12 cellular contexts compared by ENCODE assay signal in genomic region chr16:87471278-87472141, GRCh38. TPM values are rescaled to one million over a fixed set of nuclear protein-coding genes. Genes with fewer than 3 reads are reported as not detected.
A peak's percentile ranks its signal among the peaks of the same experiment; 100 is the strongest.
DNase-seq lines count a peak whose midpoint lies in the region; ATAC-seq and TF ChIP-seq lines count a peak whose summit lies in the region.
"Had no signal": no experiment of that assay in that cellular context is flagged by ENCODE, and none has a peak within 500 bp of the region (broad histone marks: within the 10 kb centered on the region; RNA-seq: fewer than 3 reads in every experiment).

No MANE protein-coding gene starts in this region.

- H3K36me3 ChIP-seq in SK-N-SH (replicated peaks in 1 of 2; ENCODE audit: control insufficient read depth in 1 of 2, insufficient read depth in 2 of 2, low read length in 1 of 2) (no peaks in the 10 kb centered on the region), vagina (no peaks in the 10 kb centered on the region)

- intact Hi-C loops in Right ventricle myocardium inferior (cut with DNase I) = no loop called here
- intact Hi-C loops in vagina (cut with DNase I) = no loop called here
- intact Hi-C loops in head of caudate nucleus (cut with DNase I) = loop anchor here (10.0 kb wide), 1 partner anchor 147 kb away; no protein-coding TSS in a partner anchor

- H3K4me1 Mint-ChIP-seq in nephron = peaks cover 49% of the 10 kb centered on the region

- peak in 1 of 2 experiments; percentile 31; a peak in 1 of 4 replicates for TF ChIP-seq EP300 in SK-N-SH (IDR thresholded peaks at IDR 0.05; ENCODE audit: borderline replicate concordance in 1 of 2, low read depth in 1 of 2, low read length in 1 of 2)

- H3K27ac ChIP-seq in SK-N-SH (ENCODE audit: low read depth in 2 of 2, low read length in 1 of 2) = peak overlapping the region in 1 of 2 experiments; percentile 95; a peak in 2 of 4 replicates
- peak overlapping the region; percentile 73 for H3K27ac ChIP-seq in vagina
- H3K27ac ChIP-seq: testis had no signal

- H3K9me2 ChIP-seq in SK-N-SH = no peaks in the 10 kb centered on the region

- ATAC-seq in SK-N-SH treated with all-trans-retinoic acid at 6 μM for 48 hours = no peak
- ATAC-seq in Right ventricle myocardium inferior = peak; percentile 20
- no peak for ATAC-seq in HG03039 (IDR thresholded peaks at IDR 0.05; ENCODE audit: unreplicated experiment)
- ATAC-seq: activated T-cell treated with anti-CD3 and anti-CD28 coated beads, Interleukin-2, amount 50 U/mL, for 72 hours had no signal

- H3K27me3 Mint-ChIP-seq in nephron (ENCODE audit: low read depth) = no peaks in the 10 kb centered on the region

- no peak overlapping the region; the same call in 1 of the 2 replicates for H3K4me2 ChIP-seq in SK-N-SH

- no peak for TF ChIP-seq POLR2A in vagina (IDR thresholded peaks at IDR 0.05)

- H3K4me3 ChIP-seq in SK-N-SH (ENCODE audit: low read depth in 2 of 2, low read length in 1 of 2) = no peak overlapping the region
- peak overlapping the region in 1 of 2 donors; percentile 4 for H3K4me3 ChIP-seq in vagina
- H3K4me3 ChIP-seq: testis had no signal

- H3K27me3 ChIP-seq in SK-N-SH (ENCODE audit: insufficient read depth) = no peaks in the 10 kb centered on the region
- no peaks in the 10 kb centered on the region for H3K27me3 ChIP-seq in vagina
- H3K27me3 ChIP-seq: testis had no signal

- H3K36me3 Mint-ChIP-seq in nephron (ENCODE audit: low read depth) = peaks cover 11% of the 10 kb centered on the region

- H4K20me1 ChIP-seq in SK-N-SH (ENCODE audit: insufficient read depth) = peaks cover 76% of the 10 kb centered on the region

- no peak overlapping the region for H2AFZ ChIP-seq in SK-N-SH (ENCODE audit: low read depth)

- no peak overlapping the region for H3K9ac ChIP-seq in SK-N-SH

- DNase-seq in SK-N-SH (peak; percentile 54), Right ventricle myocardium inferior (ENCODE audit: missing footprints) (no peak), vagina (ENCODE audit: extremely low spot score in 2 of 2) (no peak), head of caudate nucleus (no peak), NCI-H345 treated with DMSO at 0.1 percent for 48 hours (lab: John Stamatoyannopoulos, UW; ENCODE audit: unreplicated experiment) (no peak)
- DNase-seq: 8988T; activated CD4-positive, alpha-beta T cell treated with anti-CD3 and anti-CD28 coated beads for 48 hours; activated T-cell treated with anti-CD3 and anti-CD28 coated beads, Interleukin-2, amount 50 U/mL, for 72 hours; testis had no signal

- no peaks in the 10 kb centered on the region for H3K9me3 ChIP-seq in SK-N-SH
- H3K9me3 ChIP-seq in vagina = no peaks in the 10 kb centered on the region
- H3K9me3 ChIP-seq: testis had no signal

- CTCF ChIA-PET in SK-N-SH (lab: Yijun Ruan, JAX) = interaction anchor here (0.5 to 1.1 kb wide), 4 partner anchors 9 to 165 kb away, joined by 3 to 6 read pairs (median 3); no protein-coding TSS in a partner anchor

- 72% methylated on average over 13 of the region's 13 CpGs for WGBS in SK-N-SH (ENCODE audit: low lambda C conversion rate)

- POLR2A ChIA-PET in SK-N-SH (lab: Yijun Ruan, JAX) = no interaction called here

- no peak overlapping the region for H3K4me3 Mint-ChIP-seq in nephron
- H3K4me3 Mint-ChIP-seq: activated T-cell treated with anti-CD3 and anti-CD28 coated beads, Interleukin-2, amount 50 U/mL, for 72 hours had no signal

- peaks cover 5 to 94% of the 10 kb centered on the region in 2 experiments for H3K4me1 ChIP-seq in SK-N-SH (ENCODE audit: control insufficient read depth in 1 of 2, insufficient read depth in 2 of 2, low read depth in 1 of 2, low read length in 1 of 2)
- H3K4me1 ChIP-seq in vagina = peaks cover 76% of the 10 kb centered on the region

- H3K9me3 Mint-ChIP-seq in nephron = no peaks in the 10 kb centered on the region
- H3K9me3 Mint-ChIP-seq: activated T-cell treated with anti-CD3 and anti-CD28 coated beads, Interleukin-2, amount 50 U/mL, for 72 hours had no signal

- TF ChIP-seq RAD21 in SK-N-SH (IDR thresholded peaks at IDR 0.05; ENCODE audit: low read length) = no peak

- H3F3A ChIP-seq in SK-N-SH (replicated peaks; ENCODE audit: insufficient read depth) = peaks cover 4% of the 10 kb centered on the region

- peaks cover 99% of the 10 kb centered on the region for H3K79me2 ChIP-seq in SK-N-SH (ENCODE audit: insufficient read depth)

- no peak for TF ChIP-seq CTCF in SK-N-SH (IDR thresholded peaks at IDR 0.05)
- no peak for TF ChIP-seq CTCF in nephron (IDR thresholded peaks at IDR 0.05; ENCODE audit: unreplicated experiment in 3 of 3)
- no peak for TF ChIP-seq CTCF in vagina (IDR thresholded peaks at IDR 0.05)

- H3K27ac Mint-ChIP-seq in nephron = peak overlapping the region; percentile 14 to 62 (median 23)
- H3K27ac Mint-ChIP-seq: activated T-cell treated with anti-CD3 and anti-CD28 coated beads, Interleukin-2, amount 50 U/mL, for 72 hours had no signal

TF ChIP-seq in SK-N-SH, 30 proteins besides CTCF, POLR2A, EP300 and RAD21:
- TF ChIP-seq GATA2 (CRISPR knock-in tag; IDR thresholded peaks at IDR 0.05) (peak; percentile 45), MXI1 (IDR thresholded peaks at IDR 0.05; ENCODE audit: low read depth, low read length) (0 out of 2 replicates have a peak, but pooled peaks have one; percentile 27), RCOR1 (IDR thresholded peaks at IDR 0.05; ENCODE audit: low read length) (0 out of 2 replicates have a peak, but pooled peaks have one; percentile 24), MAX (IDR thresholded peaks at IDR 0.05; ENCODE audit: low read depth) (no peak)

TF ChIP-seq in SK-N-SH treated with all-trans-retinoic acid at 6 μM for 48 hours, 23 proteins besides CTCF, POLR2A, EP300 and RAD21:
- TF ChIP-seq ZC3H10 (CRISPR knock-in tag; IDR thresholded peaks at IDR 0.05) (no peak), CSDC2 (CRISPR knock-in tag; IDR thresholded peaks at IDR 0.05) (no peak), OSR1 (CRISPR knock-in tag; IDR thresholded peaks at IDR 0.05) (no peak), ARNTL (CRISPR knock-in tag; IDR thresholded peaks at IDR 0.05; ENCODE audit: borderline replicate concordance, low read depth) (no peak), CREB5 (CRISPR knock-in tag; IDR thresholded peaks at IDR 0.05; ENCODE audit: low read depth) (no peak), PPARA (CRISPR knock-in tag; IDR thresholded peaks at IDR 0.05; ENCODE audit: borderline replicate concordance) (no peak), ZFP30 (CRISPR knock-in tag; IDR thresholded peaks at IDR 0.05) (no peak), TOX (CRISPR knock-in tag; IDR thresholded peaks at IDR 0.05; ENCODE audit: borderline replicate concordance) (no peak), BACH2 (CRISPR knock-in tag; IDR thresholded peaks at IDR 0.05; ENCODE audit: borderline replicate concordance) (no peak)

RNA-seq across cellular contexts. Expression of gene ZCCHC14, which starts 21.3 kb away (rescaled TPM):
- polyA plus RNA-seq in SK-N-SH (2012; rRNA removed) = 5.6 and 5.7 TPM in 2 replicates
- polyA plus RNA-seq in SK-N-SH (2012; cell fraction: cytosol; rRNA removed) = 5.4 and 5.9 TPM in 2 replicates
- 22.8 and 27.5 TPM in 2 replicates for polyA plus RNA-seq in SK-N-SH (2012; cell fraction: nucleus; rRNA removed)
- 14.4 TPM for total RNA-seq in Right ventricle myocardium inferior
- 74.2 TPM for total RNA-seq in vagina
